In the genomic region with DNA sequence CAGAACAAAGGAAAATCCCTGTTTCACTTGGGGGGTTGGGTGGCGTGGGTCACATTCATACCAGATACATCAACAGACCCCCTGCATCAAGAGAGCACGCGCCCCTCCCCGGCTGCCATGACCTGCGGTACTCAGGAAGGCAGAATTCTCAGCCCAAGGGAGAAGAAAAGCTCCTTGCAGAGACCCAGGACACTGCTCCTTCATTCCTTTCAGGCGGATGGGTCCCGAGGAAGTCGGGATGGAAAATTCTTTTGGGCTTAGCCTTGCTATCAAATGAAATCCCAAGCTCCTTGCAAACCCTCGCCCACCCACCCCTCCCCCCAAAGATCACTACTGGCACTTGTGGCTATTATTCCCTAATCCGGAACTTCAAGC, we compare ENCODE assay signal across 18 cellular contexts. TPM values are rescaled to one million over a fixed set of nuclear protein-coding genes. Genes with fewer than 3 reads are reported as not detected.
A peak's percentile ranks its signal among the peaks of the same experiment; 100 is the strongest.
DNase-seq lines count a peak whose midpoint lies in the region; ATAC-seq, FAIRE-seq and TF ChIP-seq lines count a peak whose summit lies in the region.
"Had no signal": no experiment of that assay in that cellular context is flagged by ENCODE, and none has a peak within 500 bp of the region (broad histone marks: within the 10 kb centered on the region; RNA-seq: fewer than 3 reads in every experiment).

No MANE protein-coding gene starts in this region.

- H3K56ac ChIP-seq in H1 (replicated peaks; ENCODE audit: insufficient read length, low read depth, low read length): no peak overlapping the region

- TF ChIP-seq CTCF in H1 (IDR thresholded peaks at IDR 0.05; ENCODE audit: control extremely low read depth in 1 of 3, insufficient read depth in 1 of 3, low read depth in 1 of 3, low read length in 3 of 3) (no peak), mesothelial cell of epicardium (IDR thresholded peaks at IDR 0.05; ENCODE audit: unreplicated experiment) (no peak), thoracic aorta (IDR thresholded peaks at IDR 0.05) (no peak)

- peaks cover 5% of the 10 kb centered on the region for H3K36me3 Mint-ChIP-seq in mesothelial cell of epicardium

- CTCF ChIA-PET in H1 (lab: Charles Lee; ENCODE audit: partially characterized antibody): interaction anchor here (0.6 to 4.2 kb wide), 24 partner anchors 8 to 158 kb away, joined by 3 to 27 read pairs (median 4); no protein-coding TSS in a partner anchor

- H3K9ac ChIP-seq in adipocyte (ENCODE audit: low read length): peak overlapping the region; percentile 38
- H3K9ac ChIP-seq in H1 (replicated peaks in 1 of 4; ENCODE audit: extremely low read depth in 1 of 4, low read depth in 3 of 4, low read length in 3 of 4): no peak overlapping the region

- no peak for TF ChIP-seq RAD21 in H1 (IDR thresholded peaks at IDR 0.05 in 1 of 2, conservative IDR thresholded peaks at IDR 0.05 in 1 of 2; ENCODE audit: low read depth in 2 of 2, low read length in 2 of 2)

- no peak for ATAC-seq in thoracic aorta (ENCODE audit: insufficient number of reproducible peaks, low FRiP score, low read depth)
- ATAC-seq: activated CD4-positive, CD25-positive, alpha-beta regulatory T cell treated with anti-CD3 and anti-CD28 coated beads, Interleukin-2, amount 50 U/mL, for 24 hours; HCT116; naive thymus-derived CD8-positive, alpha-beta T cell had no signal

- no peaks in the 10 kb centered on the region for H3K9me3 Mint-ChIP-seq in mesothelial cell of epicardium
- H3K9me3 Mint-ChIP-seq: naive thymus-derived CD8-positive, alpha-beta T cell had no signal

- H2BK12ac ChIP-seq in H1 (ENCODE audit: low read depth, low read length): peak overlapping the region; percentile 68; the same call in 1 of the 2 replicates

- 0 out of 2 replicates have a peak overlapping the region, but pooled peaks have one; percentile 3 for H2BK20ac ChIP-seq in H1 (ENCODE audit: low read length)

- H3K27me3 ChIP-seq in adipocyte (replicated peaks; ENCODE audit: control insufficient read depth, insufficient read depth, low read length) (no peaks in the 10 kb centered on the region), H1 (replicated peaks in 1 of 4; ENCODE audit: control insufficient read depth in 3 of 4, extremely low read depth in 1 of 4, insufficient read depth in 3 of 4, low read length in 3 of 4) (no peaks in the 10 kb centered on the region), thoracic aorta (replicated peaks; ENCODE audit: insufficient read depth) (no peaks in the 10 kb centered on the region)
- H3K27me3 ChIP-seq: testis had no signal

- POLR2A ChIA-PET in H1 (lab: Charles Lee; ENCODE audit: partially characterized antibody): interaction anchor here (0.6 to 0.7 kb wide), 2 partner anchors 26 to 154 kb away, joined by 3 read pairs; no protein-coding TSS in a partner anchor

- peaks cover 5% of the 10 kb centered on the region for H3K36me3 ChIP-seq in adipocyte (ENCODE audit: control insufficient read depth, insufficient read depth, low read length, severe bottlenecking)
- H3K36me3 ChIP-seq in H1 (ENCODE audit: control insufficient read depth in 2 of 4, insufficient read depth in 4 of 4, low read length in 3 of 4): no peaks in the 10 kb centered on the region
- no peaks in the 10 kb centered on the region for H3K36me3 ChIP-seq in thoracic aorta
- H3K36me3 ChIP-seq: lower lobe of right lung had no signal

- no peak overlapping the region; the same call in 1 of the 2 replicates for H3K18ac ChIP-seq in H1 (ENCODE audit: extremely low read depth, low read length)

- no peak overlapping the region for H3K27ac ChIP-seq in H1 (ENCODE audit: low read depth, low read length)
- H3K27ac ChIP-seq in thoracic aorta: peak overlapping the region; percentile 4 to 38
- H3K27ac ChIP-seq: testis had no signal

- DNase-seq in adipocyte (ENCODE audit: low read depth): no peak
- DNase-seq in H1 (ENCODE audit: low read depth in 1 of 2, low spot score in 2 of 2): no peak
- no peak for DNase-seq in mesothelial cell of epicardium (ENCODE audit: low spot score in 2 of 2, unreplicated experiment in 2 of 2)
- no peak for DNase-seq in thoracic aorta (ENCODE audit: low spot score)
- DNase-seq in NCI-H2107 treated with DMSO at 0.1 percent for 48 hours (lab: John Stamatoyannopoulos, UW; ENCODE audit: unreplicated experiment): no peak
- no peak for DNase-seq in DMS 273 (lab: John Stamatoyannopoulos, UW; ENCODE audit: unreplicated experiment)
- no peak for DNase-seq in NCI-H146 (lab: John Stamatoyannopoulos, UW)
- DNase-seq: activated effector memory CD4-positive, alpha-beta T cell treated with anti-CD3 and anti-CD28 coated beads, Interleukin-2, amount 50 U/mL, for 16 hours; DMS153; naive thymus-derived CD8-positive, alpha-beta T cell; NCI-H1436 treated with DMSO at 0.1 percent for 48 hours; NCI-H345; NK-92 treated with Interleukin-12 subunit alpha and Interleukin-12 subunit beta, amount 100 ng/mL, for 24 hours had no signal

- H3K4me1 Mint-ChIP-seq in mesothelial cell of epicardium: peaks cover 38% of the 10 kb centered on the region

- H3K79me2 ChIP-seq in H1 (ENCODE audit: control insufficient read depth in 1 of 2, insufficient read depth in 2 of 2, low read length in 2 of 2): no peaks in the 10 kb centered on the region

- H2BK15ac ChIP-seq in H1 (ENCODE audit: low read length): no peak overlapping the region

- H3K23me2 ChIP-seq in H1 (ENCODE audit: low read depth, low read length): no peaks in the 10 kb centered on the region

- H3K23ac ChIP-seq in H1 (ENCODE audit: insufficient read length): no peak overlapping the region

- H2AFZ ChIP-seq in H1 (ENCODE audit: low read length): no peak overlapping the region

- H2BK5ac ChIP-seq in H1 (ENCODE audit: low read depth, low read length): no peak overlapping the region; the same call in 1 of the 2 replicates

- H3K9me3 ChIP-seq in adipocyte (ENCODE audit: control insufficient read depth, low read length) (no peaks in the 10 kb centered on the region), H1 (ENCODE audit: insufficient read depth in 2 of 2, low read depth in 1 of 2, low read length in 1 of 2) (no peaks in the 10 kb centered on the region), thoracic aorta (no peaks in the 10 kb centered on the region)
- H3K9me3 ChIP-seq: lower lobe of right lung, testis had no signal

- H3K27ac Mint-ChIP-seq in mesothelial cell of epicardium: peak overlapping the region; percentile 81

- H3K4me2 ChIP-seq in H1 (ENCODE audit: insufficient read depth in 1 of 2, low read depth in 2 of 2, low read length in 2 of 2): no peak overlapping the region

- H3K4ac ChIP-seq in H1 (replicated peaks; ENCODE audit: insufficient read length, low read depth, low read length): no peak overlapping the region

- H3K14ac ChIP-seq in H1 (ENCODE audit: insufficient read length): no peak overlapping the region

- no peak for FAIRE-seq in H1 (lab: Jason Lieb, UNC)
- FAIRE-seq: HTR-8/SVneo had no signal

- 81% methylated on average over 9 of the region's 10 CpGs; no CpG with 5 or more reads in 1 of the 2 experiments for WGBS in H1 (ENCODE audit: extremely low coverage in 1 of 2, insufficient coverage in 1 of 2, insufficient read length in 1 of 2, insufficient replicate concordance in 2 of 2, low coverage in 1 of 2, low lambda C conversion rate in 2 of 2, missing lambda C conversion rate in 1 of 2), 2 experiments

- no peak for TF ChIP-seq POLR2A in H1 (IDR thresholded peaks at IDR 0.05; ENCODE audit: control extremely low read depth in 1 of 2, low read depth in 2 of 2, low read length in 2 of 2)

- no peak overlapping the region for H4K91ac ChIP-seq in H1 (replicated peaks; ENCODE audit: insufficient read length, low read length)

- peaks cover 10% of the 10 kb centered on the region for H3K4me1 ChIP-seq in adipocyte (ENCODE audit: control insufficient read depth, insufficient read depth, low read length)
- peaks cover 2 to 11% (median 5%) of the 10 kb centered on the region in 4 experiments for H3K4me1 ChIP-seq in H1 (replicated peaks in 1 of 4; ENCODE audit: control insufficient read depth in 3 of 4, insufficient read depth in 4 of 4, low read length in 3 of 4)
- peaks cover 6 to 22% of the 10 kb centered on the region in 2 donors for H3K4me1 ChIP-seq in thoracic aorta (ENCODE audit: control insufficient read depth in 1 of 2, low read depth in 2 of 2)

- H4K8ac ChIP-seq in H1 (ENCODE audit: extremely low read depth, insufficient read depth, low read length): no peak overlapping the region; the same call in 1 of the 2 replicates

- H3K79me1 ChIP-seq in H1 (ENCODE audit: low read depth, low read length): no peaks in the 10 kb centered on the region

- no peak overlapping the region for H3K4me3 Mint-ChIP-seq in mesothelial cell of epicardium
- H3K4me3 Mint-ChIP-seq: naive thymus-derived CD8-positive, alpha-beta T cell had no signal

- no peaks in the 10 kb centered on the region for H3K27me3 Mint-ChIP-seq in mesothelial cell of epicardium (ENCODE audit: low read depth)
- H3K27me3 Mint-ChIP-seq: naive thymus-derived CD8-positive, alpha-beta T cell had no signal

- TF ChIP-seq EP300 in H1 (IDR thresholded peaks at IDR 0.05; ENCODE audit: borderline replicate concordance in 1 of 2, low read depth in 2 of 2, low read length in 2 of 2): no peak

- no peak overlapping the region; the same call in 1 of the 2 replicates for H2AK5ac ChIP-seq in H1 (ENCODE audit: low read depth, low read length)

- H4K20me1 ChIP-seq in H1 (replicated peaks in 1 of 2; ENCODE audit: control insufficient read depth in 1 of 2, insufficient read depth in 2 of 2, low read length in 2 of 2): peaks cover 0 to 8% of the 10 kb centered on the region in 2 experiments

- no peak overlapping the region for H3K4me3 ChIP-seq in adipocyte (ENCODE audit: low read length)
- H3K4me3 ChIP-seq in H1 (ENCODE audit: extremely low read depth in 1 of 4, insufficient read depth in 2 of 4, low read depth in 3 of 4, low read length in 4 of 4): no peak overlapping the region
- no peak overlapping the region for H3K4me3 ChIP-seq in thoracic aorta
- H3K4me3 ChIP-seq: lower lobe of right lung, testis had no signal

- no peak overlapping the region for H4K5ac ChIP-seq in H1 (ENCODE audit: insufficient read length, low read depth, low read length)

- H2BK120ac ChIP-seq in H1 (replicated peaks; ENCODE audit: low read depth, low read length): no peak overlapping the region

RNA-seq across cellular contexts. Expression of gene HIC1, which starts 40.6 kb away (rescaled TPM):
- 0.09 and 0.19 TPM in 2 replicates for total RNA-seq in H1 (2021; fragmentation: NEBNext Ultra II Directional; extraction: Animal tissue kit (Norgen Biotek cat#: 25700))
- polyA plus RNA-seq in H1 (2011; rRNA removed): 0.06 and 0.11 TPM in 2 replicates
- 0.09 TPM for polyA plus RNA-seq in H1 (2011; cell fraction: cytosol; rRNA removed)
- 0.20 TPM for polyA plus RNA-seq in H1 (2011; cell fraction: nucleus; rRNA removed)
- 0.09 to 0.24 TPM (median 0.20 TPM) in 4 replicates for polyA plus RNA-seq in H1 (2012, experiment 1 of 2)
- polyA plus RNA-seq in H1 (2012, experiment 2 of 2): 0.20 TPM
- 0.02 TPM for polyA plus RNA-seq in H1 (2013, experiment 1 of 2)
- 0.11 TPM for polyA plus RNA-seq in H1 (2013, experiment 2 of 2)
- polyA minus RNA-seq in H1 (2011; rRNA and poly(A)+ RNA removed): 0.22 TPM in 1 of 2 replicates, not detected in the other
- polyA minus RNA-seq in H1 (2011; cell fraction: cytosol; rRNA and poly(A)+ RNA removed): not detected
- 0.30 TPM for polyA minus RNA-seq in H1 (2011; cell fraction: nucleus; rRNA and poly(A)+ RNA removed)
- total RNA-seq in mesothelial cell of epicardium (97.9 to 99.3 TPM (median 98.9 TPM) in 3 replicates), thoracic aorta (10 to 100 TPM; 38.3 to 53.9 TPM)

RNA-seq across cellular contexts. Expression of gene OVCA2, which starts 53.7 kb away (rescaled TPM):
- total RNA-seq in H1 (2021; fragmentation: NEBNext Ultra II Directional; extraction: Animal tissue kit (Norgen Biotek cat#: 25700)): 14.9 and 15.3 TPM in 2 replicates
- 34.5 and 37.0 TPM in 2 replicates for polyA plus RNA-seq in H1 (2011; rRNA removed)
- polyA plus RNA-seq in H1 (2011; cell fraction: cytosol; rRNA removed): 24.4 TPM
- 22.7 TPM for polyA plus RNA-seq in H1 (2011; cell fraction: nucleus; rRNA removed)
- 17.7 to 21.4 TPM (median 18.6 TPM) in 4 replicates for polyA plus RNA-seq in H1 (2012, experiment 1 of 2)
- polyA plus RNA-seq in H1 (2012, experiment 2 of 2): 42.5 TPM
- polyA plus RNA-seq in H1 (2013, experiment 1 of 2): 23.4 TPM
- polyA plus RNA-seq in H1 (2013, experiment 2 of 2): 23.8 TPM
- polyA minus RNA-seq in H1 (2011; rRNA and poly(A)+ RNA removed): 18.9 TPM in 2 replicates
- polyA minus RNA-seq in H1 (2011; cell fraction: cytosol; rRNA and poly(A)+ RNA removed): 7.5 TPM
- 5.2 TPM for polyA minus RNA-seq in H1 (2011; cell fraction: nucleus; rRNA and poly(A)+ RNA removed)
- total RNA-seq in mesothelial cell of epicardium: 17.3 to 24.8 TPM (median 24.5 TPM) in 3 replicates
- total RNA-seq in thoracic aorta: 10 to 100 TPM; 44.1 to 46.6 TPM

Comparison
In these comparisons a context has a peak if more than half of its experiments do, and no peak if none do; other contexts are left out.
1. RNA of gene HIC1, which starts 40.6 kb away (total RNA-seq): 97.9 to 99.3 TPM in mesothelial cell of epicardium and 38.3 to 53.9 TPM in thoracic aorta; 0.09 to 0.19 TPM in H1; every median in the first group is over 10 times any median in the second.